Comparison of ENCODE assay signal across 1 cellular context in genomic region chr7:112723416-112723815, GRCh38.
TF ChIP-seq lines count a peak whose summit lies in the region.

No MANE protein-coding gene starts in this region.

TF ChIP-seq in GM23338, 12 proteins besides CTCF, POLR2A, EP300 and RAD21 (continued from another document):
- TF ChIP-seq ZNF462 (CRISPR knock-in tag; IDR thresholded peaks at IDR 0.05) = no peak
- TF ChIP-seq JUNB (IDR thresholded peaks at IDR 0.05; ENCODE audit: unreplicated experiment) = no peak
- TF ChIP-seq EZH2phosphoT487 (IDR thresholded peaks at IDR 0.05; ENCODE audit: unreplicated experiment) = no peak
